Comparison of ENCODE assay signal across 2 cellular contexts in the genomic region with DNA sequence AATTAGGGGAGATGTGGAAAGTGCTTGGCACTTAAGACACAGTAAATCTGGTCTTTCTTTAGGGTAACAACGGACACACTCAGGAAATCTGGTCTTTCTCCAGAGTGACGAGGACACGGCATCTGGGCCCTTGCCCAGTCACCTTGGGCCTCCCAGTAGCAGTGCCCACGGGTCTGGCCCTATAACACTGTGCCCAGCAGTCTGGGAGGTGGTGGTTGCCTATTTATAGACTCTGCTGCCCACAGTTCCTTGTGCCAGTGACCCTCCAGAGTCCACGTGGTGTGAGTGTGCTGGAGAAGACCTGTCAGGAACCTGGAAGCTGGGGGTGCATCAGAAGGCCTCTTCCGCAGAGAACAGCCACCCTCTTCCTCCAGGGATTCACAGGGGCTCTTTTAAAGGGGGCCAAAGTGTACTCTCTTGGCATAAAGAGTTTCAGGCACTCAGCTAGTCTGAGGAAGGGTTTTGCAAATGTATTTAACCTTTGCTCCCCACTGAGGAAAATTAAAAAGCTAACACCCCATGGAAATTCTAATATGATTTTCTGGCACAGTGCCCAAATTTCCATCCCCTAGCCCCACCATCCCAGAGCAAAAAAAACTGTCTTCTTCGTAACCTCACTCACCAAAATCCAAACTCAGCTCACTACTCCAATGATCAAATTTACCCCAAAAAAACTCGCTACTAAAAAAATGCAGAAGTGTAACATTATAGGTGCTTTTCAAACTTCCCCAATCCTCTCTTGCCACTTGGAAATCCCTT.
A peak's percentile ranks its signal among the peaks of the same experiment; 100 is the strongest.
TF ChIP-seq lines count a peak whose summit lies in the region.

No MANE protein-coding gene starts in this region.

TF ChIP-seq in IMR-90, 13 proteins besides CTCF, POLR2A, EP300 and RAD21:
- TF ChIP-seq, protein P1, sequence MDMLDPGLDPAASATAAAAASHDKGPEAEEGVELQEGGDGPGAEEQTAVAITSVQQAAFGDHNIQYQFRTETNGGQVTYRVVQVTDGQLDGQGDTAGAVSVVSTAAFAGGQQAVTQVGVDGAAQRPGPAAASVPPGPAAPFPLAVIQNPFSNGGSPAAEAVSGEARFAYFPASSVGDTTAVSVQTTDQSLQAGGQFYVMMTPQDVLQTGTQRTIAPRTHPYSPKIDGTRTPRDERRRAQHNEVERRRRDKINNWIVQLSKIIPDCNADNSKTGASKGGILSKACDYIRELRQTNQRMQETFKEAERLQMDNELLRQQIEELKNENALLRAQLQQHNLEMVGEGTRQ (IDR thresholded peaks at IDR 0.05; ENCODE audit: low read depth, low read length): no peak
- TF ChIP-seq CEBPB (IDR thresholded peaks at IDR 0.05; ENCODE audit: low read depth, low read length): no peak
- no peak for TF ChIP-seq SMC3 (IDR thresholded peaks at IDR 0.05; ENCODE audit: low read depth, low read length)
- no peak for TF ChIP-seq CHD1 (IDR thresholded peaks at IDR 0.05; ENCODE audit: low read depth, low read length)
- TF ChIP-seq FOS (IDR thresholded peaks at IDR 0.05; ENCODE audit: low read depth, low read length): no peak
- TF ChIP-seq MAZ (IDR thresholded peaks at IDR 0.05; ENCODE audit: borderline replicate concordance, low read depth, low read length): no peak
- no peak for TF ChIP-seq MAFK (IDR thresholded peaks at IDR 0.05; ENCODE audit: low read depth, low read length)

TF ChIP-seq in GM12878, 131 proteins besides CTCF, POLR2A, EP300 and RAD21:
- TF ChIP-seq HDAC6 (IDR thresholded peaks at IDR 0.05; ENCODE audit: unreplicated experiment) (no peak), EGR1 (IDR thresholded peaks at IDR 0.05; ENCODE audit: borderline replicate concordance in 1 of 2, low read depth in 2 of 2, low read length in 2 of 2) (no peak), RBBP5 (conservative IDR thresholded peaks at IDR 0.05) (no peak), SPI1 (IDR thresholded peaks at IDR 0.05; ENCODE audit: borderline replicate concordance, insufficient read depth, low read depth, low read length) (peak; percentile 58; the same call in 1 of the 2 replicates), NFIC (IDR thresholded peaks at IDR 0.05; ENCODE audit: low read depth, low read length) (no peak)
- TF ChIP-seq, protein P2, sequence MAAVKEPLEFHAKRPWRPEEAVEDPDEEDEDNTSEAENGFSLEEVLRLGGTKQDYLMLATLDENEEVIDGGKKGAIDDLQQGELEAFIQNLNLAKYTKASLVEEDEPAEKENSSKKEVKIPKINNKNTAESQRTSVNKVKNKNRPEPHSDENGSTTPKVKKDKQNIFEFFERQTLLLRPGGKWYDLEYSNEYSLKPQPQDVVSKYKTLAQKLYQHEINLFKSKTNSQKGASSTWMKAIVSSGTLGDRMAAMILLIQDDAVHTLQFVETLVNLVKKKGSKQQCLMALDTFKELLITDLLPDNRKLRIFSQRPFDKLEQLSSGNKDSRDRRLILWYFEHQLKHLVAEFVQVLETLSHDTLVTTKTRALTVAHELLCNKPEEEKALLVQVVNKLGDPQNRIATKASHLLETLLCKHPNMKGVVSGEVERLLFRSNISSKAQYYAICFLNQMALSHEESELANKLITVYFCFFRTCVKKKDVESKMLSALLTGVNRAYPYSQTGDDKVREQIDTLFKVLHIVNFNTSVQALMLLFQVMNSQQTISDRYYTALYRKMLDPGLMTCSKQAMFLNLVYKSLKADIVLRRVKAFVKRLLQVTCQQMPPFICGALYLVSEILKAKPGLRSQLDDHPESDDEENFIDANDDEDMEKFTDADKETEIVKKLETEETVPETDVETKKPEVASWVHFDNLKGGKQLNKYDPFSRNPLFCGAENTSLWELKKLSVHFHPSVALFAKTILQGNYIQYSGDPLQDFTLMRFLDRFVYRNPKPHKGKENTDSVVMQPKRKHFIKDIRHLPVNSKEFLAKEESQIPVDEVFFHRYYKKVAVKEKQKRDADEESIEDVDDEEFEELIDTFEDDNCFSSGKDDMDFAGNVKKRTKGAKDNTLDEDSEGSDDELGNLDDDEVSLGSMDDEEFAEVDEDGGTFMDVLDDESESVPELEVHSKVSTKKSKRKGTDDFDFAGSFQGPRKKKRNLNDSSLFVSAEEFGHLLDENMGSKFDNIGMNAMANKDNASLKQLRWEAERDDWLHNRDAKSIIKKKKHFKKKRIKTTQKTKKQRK (IDR thresholded peaks at IDR 0.05; ENCODE audit: low read depth, low read length): no peak
- TF ChIP-seq, protein P3, sequence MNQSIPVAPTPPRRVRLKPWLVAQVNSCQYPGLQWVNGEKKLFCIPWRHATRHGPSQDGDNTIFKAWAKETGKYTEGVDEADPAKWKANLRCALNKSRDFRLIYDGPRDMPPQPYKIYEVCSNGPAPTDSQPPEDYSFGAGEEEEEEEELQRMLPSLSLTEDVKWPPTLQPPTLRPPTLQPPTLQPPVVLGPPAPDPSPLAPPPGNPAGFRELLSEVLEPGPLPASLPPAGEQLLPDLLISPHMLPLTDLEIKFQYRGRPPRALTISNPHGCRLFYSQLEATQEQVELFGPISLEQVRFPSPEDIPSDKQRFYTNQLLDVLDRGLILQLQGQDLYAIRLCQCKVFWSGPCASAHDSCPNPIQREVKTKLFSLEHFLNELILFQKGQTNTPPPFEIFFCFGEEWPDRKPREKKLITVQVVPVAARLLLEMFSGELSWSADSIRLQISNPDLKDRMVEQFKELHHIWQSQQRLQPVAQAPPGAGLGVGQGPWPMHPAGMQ (IDR thresholded peaks at IDR 0.05; ENCODE audit: borderline replicate concordance): no peak
- TF ChIP-seq, protein P4, sequence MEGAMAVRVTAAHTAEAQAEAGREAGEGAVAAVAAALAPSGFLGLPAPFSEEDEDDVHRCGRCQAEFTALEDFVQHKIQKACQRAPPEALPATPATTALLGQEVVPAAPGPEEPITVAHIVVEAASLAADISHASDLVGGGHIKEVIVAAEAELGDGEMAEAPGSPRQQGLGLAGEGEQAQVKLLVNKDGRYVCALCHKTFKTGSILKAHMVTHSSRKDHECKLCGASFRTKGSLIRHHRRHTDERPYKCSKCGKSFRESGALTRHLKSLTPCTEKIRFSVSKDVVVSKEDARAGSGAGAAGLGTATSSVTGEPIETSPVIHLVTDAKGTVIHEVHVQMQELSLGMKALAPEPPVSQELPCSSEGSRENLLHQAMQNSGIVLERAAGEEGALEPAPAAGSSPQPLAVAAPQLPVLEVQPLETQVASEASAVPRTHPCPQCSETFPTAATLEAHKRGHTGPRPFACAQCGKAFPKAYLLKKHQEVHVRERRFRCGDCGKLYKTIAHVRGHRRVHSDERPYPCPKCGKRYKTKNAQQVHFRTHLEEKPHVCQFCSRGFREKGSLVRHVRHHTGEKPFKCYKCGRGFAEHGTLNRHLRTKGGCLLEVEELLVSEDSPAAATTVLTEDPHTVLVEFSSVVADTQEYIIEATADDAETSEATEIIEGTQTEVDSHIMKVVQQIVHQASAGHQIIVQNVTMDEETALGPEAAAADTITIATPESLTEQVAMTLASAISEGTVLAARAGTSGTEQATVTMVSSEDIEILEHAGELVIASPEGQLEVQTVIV (IDR thresholded peaks at IDR 0.05; ENCODE audit: borderline replicate concordance, partially characterized antibody): no peak
